ENCODE assay signal across 9 cellular contexts in the genomic region with DNA sequence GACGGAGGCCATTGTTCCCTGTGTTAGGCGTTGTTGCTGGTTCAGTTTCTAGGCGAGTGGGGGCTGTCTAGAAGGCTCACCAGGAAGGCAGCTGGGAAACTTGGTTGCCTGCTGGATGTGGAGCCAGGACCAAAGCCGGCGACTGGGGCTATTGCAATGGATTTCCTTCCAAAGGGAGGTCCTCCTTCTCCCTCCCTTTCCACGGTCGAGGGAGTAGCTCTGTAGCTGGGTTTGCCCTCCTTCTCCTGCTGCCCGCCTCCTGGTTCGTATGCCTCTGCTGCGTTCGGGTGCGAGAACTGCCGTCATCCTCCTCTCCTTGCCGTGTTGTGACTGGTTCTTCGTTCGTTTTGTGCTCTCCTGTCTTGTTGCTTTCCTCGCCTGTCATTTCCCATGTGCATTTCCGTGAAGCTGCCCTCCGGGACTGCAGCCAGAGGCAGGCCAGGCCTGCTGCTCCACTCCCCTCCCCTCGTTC.
A peak's percentile ranks its signal among the peaks of the same experiment; 100 is the strongest.
DNase-seq lines count a peak whose midpoint lies in the region; TF ChIP-seq lines count a peak whose summit lies in the region.
"Had no signal": no experiment of that assay in that cellular context is flagged by ENCODE, and none has a peak within 500 bp of the region (broad histone marks: within the 10 kb centered on the region; RNA-seq: fewer than 3 reads in every experiment).

No MANE protein-coding gene starts in this region.

- peak; percentile 73 for DNase-seq in astrocyte of the hippocampus (ENCODE audit: low read depth, low spot score)
- peak; percentile 26 for DNase-seq in hepatic stellate cell (ENCODE audit: low spot score)
- DNase-seq in osteoblast (ENCODE audit: insufficient read length, low spot score, missing footprints), result no peak
- DNase-seq in mucosa of gallbladder (ENCODE audit: low spot score), result no peak
- DNase-seq in germinal center (ENCODE audit: low spot score), result no peak
- no peak for DNase-seq in DMS114 treated with DMSO at 0.1 percent for 48 hours (lab: John Stamatoyannopoulos, UW; ENCODE audit: unreplicated experiment)
- DNase-seq in NCI-H2081 treated with DMSO at 0.1 percent for 48 hours (lab: John Stamatoyannopoulos, UW), result no peak
- DNase-seq: NCI-H226 had no signal

- H3K36me3 ChIP-seq in osteoblast (ENCODE audit: insufficient read depth, low read length), result no peaks in the 10 kb centered on the region

- TF ChIP-seq CTCF in C4-2B (conservative IDR thresholded peaks at IDR 0.05), result no peak
- TF ChIP-seq CTCF in osteoblast (IDR thresholded peaks at IDR 0.05; ENCODE audit: extremely low read depth, low read depth, low read length), result no peak

- H3K27ac ChIP-seq in C4-2B (peak overlapping the region; percentile 64), osteoblast (ENCODE audit: low read depth, low read length) (no peak overlapping the region)

- H4K20me1 ChIP-seq in osteoblast (ENCODE audit: insufficient read depth, low read length), result no peaks in the 10 kb centered on the region

- peak overlapping the region; percentile 70 for H3K4me2 ChIP-seq in osteoblast (ENCODE audit: insufficient read depth, low read length)

- no peaks in the 10 kb centered on the region for H3K27me3 ChIP-seq in osteoblast (ENCODE audit: insufficient read depth, low read length)

- peaks cover under 1% of the 10 kb centered on the region for H3K4me1 ChIP-seq in osteoblast (ENCODE audit: insufficient read depth, low read length)

- peak overlapping the region; percentile 7 for H3K4me3 ChIP-seq in osteoblast (ENCODE audit: insufficient read depth, low read length)

- H3K79me2 ChIP-seq in osteoblast (ENCODE audit: insufficient read depth, low read length), result peaks cover 16% of the 10 kb centered on the region

- no peaks in the 10 kb centered on the region for H3K9me3 ChIP-seq in osteoblast (ENCODE audit: low read depth, low read length)

- H2AFZ ChIP-seq in osteoblast (ENCODE audit: low read length), result peak overlapping the region; percentile 58

Comparison
In these comparisons a context has a peak if more than half of its experiments do, and no peak if none do; other contexts are left out.
1. DNase-seq: peak in astrocyte of the hippocampus (single experiment) and hepatic stellate cell (single experiment); none in osteoblast (single experiment), mucosa of gallbladder (single experiment), germinal center (single experiment), DMS114 treated with DMSO at 0.1 percent for 48 hours (single experiment) and NCI-H2081 treated with DMSO at 0.1 percent for 48 hours (single experiment).